9 cellular contexts compared by ENCODE assay signal in genomic region chr18:36411745-36412168, GRCh38.
DNase-seq lines count a peak whose midpoint lies in the region; ATAC-seq, FAIRE-seq and TF ChIP-seq lines count a peak whose summit lies in the region.
"Had no signal": no experiment of that assay in that cellular context is flagged by ENCODE, and none has a peak within 500 bp of the region (broad histone marks: within the 10 kb centered on the region; RNA-seq: fewer than 3 reads in every experiment).

No MANE protein-coding gene starts in this region.

- H3K4me3 ChIP-seq in HepG2 (replicated peaks in 1 of 3; ENCODE audit: insufficient read depth in 1 of 3, low read depth in 2 of 3, low read length in 3 of 3) (no peak overlapping the region), right lobe of liver (no peak overlapping the region)

- no peaks in the 10 kb centered on the region for H4K20me1 ChIP-seq in HepG2 (ENCODE audit: insufficient read depth, low read length)

- H3K79me2 ChIP-seq in HepG2 (ENCODE audit: insufficient read depth, low read length): no peaks in the 10 kb centered on the region

- no TSS peak for BruUV-seq in HepG2 (replicated peaks; lab: Mats Ljungman, UMichigan)

- H3K9me3 ChIP-seq in HepG2 (ENCODE audit: low read length): no peaks in the 10 kb centered on the region
- H3K9me3 ChIP-seq in right lobe of liver: no peaks in the 10 kb centered on the region

- peak; percentile 18 for FAIRE-seq in HepG2 (lab: Jason Lieb, UNC)

- H3K27me3 ChIP-seq in HepG2 (ENCODE audit: control insufficient read depth in 1 of 2, insufficient read depth in 2 of 2, low read length in 2 of 2) (no peaks in the 10 kb centered on the region), right lobe of liver (no peaks in the 10 kb centered on the region)

- H3K36me3 Mint-ChIP-seq in natural killer cell treated with Interleukin-12 subunit alpha and Interleukin-12 subunit beta and Interleukin-15 and Interleukin-18, amount 100 ng/mL, for 72 hours: no peaks in the 10 kb centered on the region

- H3K27ac Mint-ChIP-seq in natural killer cell treated with Interleukin-12 subunit alpha and Interleukin-12 subunit beta and Interleukin-15 and Interleukin-18, amount 100 ng/mL, for 72 hours: no peak overlapping the region

- CTCF ChIA-PET in HepG2 (lab: Yijun Ruan, JAX; ENCODE audit: low intra/inter-chr PET ratio, low total read pairs): no interaction called here

- TF ChIP-seq CTCF in HepG2 (CRISPR knock-in tag; IDR thresholded peaks at IDR 0.05) (peak; percentile 27), right lobe of liver (IDR thresholded peaks at IDR 0.05) (peak in 2 of 4 donors; percentile 4 to 20)

- H3K27ac ChIP-seq in HepG2 (ENCODE audit: extremely low read length, insufficient read depth, low read length): no peak overlapping the region
- no peak overlapping the region for H3K27ac ChIP-seq in right lobe of liver

- DNase-seq in HepG2 (ENCODE audit: low spot score) (peak; percentile 21), right lobe of liver (no peak), NCI-H510A treated with DMSO at 0.1 percent for 48 hours (lab: John Stamatoyannopoulos, UW) (peak; percentile 29), erythroblast (lab: John Stamatoyannopoulos, UW) (peak; percentile 26), NCI-H1092 (lab: John Stamatoyannopoulos, UW) (no peak)
- DNase-seq in natural killer cell treated with Interleukin-12 subunit alpha and Interleukin-12 subunit beta and Interleukin-15 and Interleukin-18, amount 100 ng/mL, for 72 hours (ENCODE audit: low spot score): no peak
- DNase-seq in stimulated activated CD8-positive, alpha-beta memory T cell treated with anti-CD3 and anti-CD28 coated beads, Interleukin-4, amount 100 ng/mL, for 48 hours: no peak
- DNase-seq: GDM1 had no signal

- H3K4me3 Mint-ChIP-seq in natural killer cell treated with Interleukin-12 subunit alpha and Interleukin-12 subunit beta and Interleukin-15 and Interleukin-18, amount 100 ng/mL, for 72 hours: no peak overlapping the region

- H3K27me3 Mint-ChIP-seq in natural killer cell treated with Interleukin-12 subunit alpha and Interleukin-12 subunit beta and Interleukin-15 and Interleukin-18, amount 100 ng/mL, for 72 hours: peaks cover 5 to 6% of the 10 kb centered on the region in 2 donors

- H3K9ac ChIP-seq in HepG2 (ENCODE audit: insufficient read depth, low read depth, low read length): no peak overlapping the region

- WGBS in HepG2 (ENCODE audit: low lambda C conversion rate): 3% methylated on average over 3 of the region's 3 CpGs
- WGBS in right lobe of liver (ENCODE audit: insufficient coverage, low coverage, low lambda C conversion rate, missing lambda C conversion rate): 79% methylated on average over 3 of the region's 3 CpGs

- no peaks in the 10 kb centered on the region for H3K4me1 ChIP-seq in HepG2 (ENCODE audit: insufficient read depth, low read length)
- H3K4me1 ChIP-seq in right lobe of liver: no peaks in the 10 kb centered on the region

- H3K36me3 ChIP-seq in HepG2 (replicated peaks in 1 of 2; ENCODE audit: control insufficient read depth in 1 of 2, insufficient read depth in 2 of 2, low read length in 2 of 2) (no peaks in the 10 kb centered on the region), right lobe of liver (no peaks in the 10 kb centered on the region)

- ATAC-seq in HepG2: peak; percentile 77
- ATAC-seq in right lobe of liver: no peak
- ATAC-seq in HG02981 (IDR thresholded peaks at IDR 0.05; ENCODE audit: unreplicated experiment): no peak
- ATAC-seq in natural killer cell treated with Interleukin-12 subunit alpha and Interleukin-12 subunit beta and Interleukin-15 and Interleukin-18, amount 100 ng/mL, for 72 hours: no peak

- TF ChIP-seq RAD21 in HepG2 (CRISPR knock-in tag; IDR thresholded peaks at IDR 0.05): no peak

- TF ChIP-seq EP300 in HepG2 (IDR thresholded peaks at IDR 0.05; ENCODE audit: low read depth in 2 of 2, low read length in 2 of 2) (no peak), HepG2 (CRISPR knock-in tag; IDR thresholded peaks at IDR 0.05; ENCODE audit: borderline replicate concordance) (no peak)

- H3K9me3 Mint-ChIP-seq in natural killer cell treated with Interleukin-12 subunit alpha and Interleukin-12 subunit beta and Interleukin-15 and Interleukin-18, amount 100 ng/mL, for 72 hours: no peaks in the 10 kb centered on the region

- POLR2A ChIA-PET in HepG2 (lab: Yijun Ruan, JAX): no interaction called here

- TF ChIP-seq POLR2A in HepG2 (IDR thresholded peaks at IDR 0.05; ENCODE audit: insufficient read depth in 1 of 2, low read depth in 2 of 2, low read length in 2 of 2) (no peak), right lobe of liver (IDR thresholded peaks at IDR 0.05) (no peak), erythroblast (IDR thresholded peaks at IDR 0.05; ENCODE audit: low read length) (no peak)

- in situ Hi-C loops in HepG2 (cut with HindIII; ENCODE audit: extremely low pct_ligation_motif_present, low pct_unique_long_range_greater_than_20kb): loop anchor here (10.0 kb wide), 1 partner anchor 317 kb away; no protein-coding TSS in a partner anchor

- no peak overlapping the region for H3K4me2 ChIP-seq in HepG2 (ENCODE audit: low read depth, low read length)

- H3K4me1 Mint-ChIP-seq in natural killer cell treated with Interleukin-12 subunit alpha and Interleukin-12 subunit beta and Interleukin-15 and Interleukin-18, amount 100 ng/mL, for 72 hours (ENCODE audit: low read depth in 2 of 2): no peaks in the 10 kb centered on the region

- H2AFZ ChIP-seq in HepG2 (ENCODE audit: low read length): no peak overlapping the region

- intact Hi-C loops in HepG2 (cut with micrococcal nuclease; ENCODE audit: unreplicated experiment): loop anchor here (2.0 kb wide), 2 partner anchors 115 to 315 kb away; partner anchors contain the start of gene FHOD3
- intact Hi-C loops in right lobe of liver (cut with DNase I): no loop called here

TF ChIP-seq in HepG2, 621 proteins besides CTCF, POLR2A, EP300 and RAD21:
- TF ChIP-seq ZNF644 (CRISPR knock-in tag; IDR thresholded peaks at IDR 0.05; ENCODE audit: low read depth) (0 out of 2 replicates have a peak, but pooled peaks have one; percentile 9), STAG1 (CRISPR knock-in tag; IDR thresholded peaks at IDR 0.05) (peak; percentile 38), MZF1 (CRISPR knock-in tag; IDR thresholded peaks at IDR 0.05; ENCODE audit: borderline replicate concordance) (no peak)

Comparison
In these comparisons a context has a peak if more than half of its experiments do, and no peak if none do; other contexts are left out.
1. DNase-seq: peak in HepG2 (single experiment), NCI-H510A treated with DMSO at 0.1 percent for 48 hours (single experiment) and erythroblast (2 of 2); none in right lobe of liver (0 of 3), NCI-H1092 (single experiment), natural killer cell treated with Interleukin-12 subunit alpha and Interleukin-12 subunit beta and Interleukin-15 and Interleukin-18, amount 100 ng/mL, for 72 hours (single experiment) and stimulated activated CD8-positive, alpha-beta memory T cell treated with anti-CD3 and anti-CD28 coated beads, Interleukin-4, amount 100 ng/mL, for 48 hours (single experiment).